8 cellular contexts compared by ENCODE assay signal in the genomic region with DNA sequence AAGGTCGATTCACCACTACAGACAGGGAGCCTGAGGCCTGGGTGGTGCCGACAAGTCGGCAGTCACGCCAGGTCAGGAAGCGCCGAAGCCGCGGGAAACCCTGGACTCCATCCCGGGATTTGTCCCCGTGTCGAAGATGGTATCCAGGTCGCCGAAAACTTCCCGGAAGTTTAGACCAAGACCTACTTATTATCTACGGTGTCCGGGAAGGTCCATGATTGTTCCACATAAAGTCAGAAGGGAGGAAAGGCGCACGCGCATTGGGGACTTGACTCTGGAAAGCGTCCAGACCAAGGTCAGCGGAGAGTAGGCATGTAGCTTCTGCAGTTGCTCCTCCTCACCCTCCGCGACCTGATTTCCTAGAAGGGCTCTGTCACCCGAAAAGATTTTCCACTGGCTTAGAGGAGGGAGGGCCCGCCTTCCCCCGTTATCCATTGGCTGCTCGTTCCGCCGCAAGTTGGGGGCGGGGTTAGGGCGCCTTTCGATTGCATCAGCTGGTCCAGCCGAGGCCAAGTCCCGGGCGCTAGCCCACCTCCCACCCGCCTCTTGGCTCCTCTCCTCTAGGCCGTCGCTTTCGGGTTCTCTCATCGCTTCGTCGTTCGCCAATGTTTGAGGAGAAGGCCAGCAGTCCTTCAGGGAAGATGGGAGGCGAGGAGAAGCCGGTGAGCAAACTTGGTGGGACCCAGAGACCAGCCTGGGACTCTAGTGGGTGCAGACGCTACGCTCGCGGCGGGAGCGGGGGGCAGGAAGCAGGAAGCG. TPM values are rescaled to one million over a fixed set of nuclear protein-coding genes. Genes with fewer than 3 reads are reported as not detected.
DNase-seq lines count a peak whose midpoint lies in the region; ATAC-seq, FAIRE-seq and TF ChIP-seq lines count a peak whose summit lies in the region.

A gene (plus strand): TSS at position 484 of the 759 bp plus-strand sequence. CDS start 122 bp downstream, at position 606.

- peaks cover 0 to 37% of the 10 kb centered on the region in 2 donors for H3K4me1 ChIP-seq in right atrium auricular region
- peaks cover 26% of the 10 kb centered on the region for H3K4me1 ChIP-seq in psoas muscle

- no peaks in the 10 kb centered on the region for H3K9me3 ChIP-seq in right atrium auricular region
- no peaks in the 10 kb centered on the region for H3K9me3 ChIP-seq in psoas muscle

- intact Hi-C loops in psoas muscle (cut with DNase I) = no loop called here

- DNase-seq in NCI-H187 (lab: John Stamatoyannopoulos, UW) (peak; percentile 98 to 99), T-helper 2 cell (peak; percentile 78 to 98 (median 93)), anterior cingulate cortex (lab: John Stamatoyannopoulos, UW) (peak; percentile 78 to 100 (median 96)), right atrium auricular region (ENCODE audit: low spot score) (peak; percentile 100), psoas muscle (peak; percentile 98), urothelium cell line (ENCODE audit: low spot score) (peak; percentile 100)

- H3K4me3 ChIP-seq in right atrium auricular region = peak within 1 kb of the TSS; percentile 64 to 74
- peak within 1 kb of the TSS; percentile 79 for H3K4me3 ChIP-seq in psoas muscle

- H3K27ac ChIP-seq in right atrium auricular region (peak within 1 kb of the TSS; percentile 90 to 93), psoas muscle (peak within 1 kb of the TSS; percentile 88)

- H3K36me3 ChIP-seq in right atrium auricular region (peaks cover 2% of the 10 kb centered on the region), psoas muscle (ENCODE audit: insufficient read depth in 1 of 2, low read depth in 1 of 2) (peaks cover 6 to 7% of the 10 kb centered on the region in 2 donors)

- H3K27me3 ChIP-seq in right atrium auricular region (no peaks in the 10 kb centered on the region), psoas muscle (ENCODE audit: insufficient read depth in 3 of 3, low read length in 2 of 3) (no peaks in the 10 kb centered on the region)

- peak; percentile 68 for FAIRE-seq in urothelium cell line (lab: Jason Lieb, UNC)

- WGBS in psoas muscle, 3 donors = 0% methylated on average over 51 to 52 of the region's 52 CpGs

- peak; percentile 94 for ATAC-seq in GM18502 (IDR thresholded peaks at IDR 0.05; ENCODE audit: poor library complexity, unreplicated experiment)
- peak; percentile 96 for ATAC-seq in HG02943 (IDR thresholded peaks at IDR 0.05; ENCODE audit: low read depth, unreplicated experiment)
- peak; percentile 97 to 98 (median 97) for ATAC-seq in psoas muscle

- no peak for TF ChIP-seq CTCF in right atrium auricular region (IDR thresholded peaks at IDR 0.05)
- TF ChIP-seq CTCF in psoas muscle (IDR thresholded peaks at IDR 0.05) = no peak

RNA-seq across cellular contexts. Expression of the gene that starts here (rescaled TPM):
- total RNA-seq in right atrium auricular region = 10 to 100 TPM; 45.8 to 66.6 TPM
- 10 to 100 TPM; 50.8 to 89.1 (median 62.8) TPM for total RNA-seq in psoas muscle
- 100 to 1,000 TPM in 2 of 3 donors, 10 to 100 TPM in 1; 56.4 to 152 (median 103) TPM for polyA plus RNA-seq in psoas muscle

Comparison
In these comparisons a context has a peak if more than half of its experiments do, and no peak if none do; other contexts are left out.
1. Peak in every context shown above with its lines: DNase-seq, ATAC-seq, H3K4me3 ChIP-seq and H3K27ac ChIP-seq.